In the genomic region with DNA sequence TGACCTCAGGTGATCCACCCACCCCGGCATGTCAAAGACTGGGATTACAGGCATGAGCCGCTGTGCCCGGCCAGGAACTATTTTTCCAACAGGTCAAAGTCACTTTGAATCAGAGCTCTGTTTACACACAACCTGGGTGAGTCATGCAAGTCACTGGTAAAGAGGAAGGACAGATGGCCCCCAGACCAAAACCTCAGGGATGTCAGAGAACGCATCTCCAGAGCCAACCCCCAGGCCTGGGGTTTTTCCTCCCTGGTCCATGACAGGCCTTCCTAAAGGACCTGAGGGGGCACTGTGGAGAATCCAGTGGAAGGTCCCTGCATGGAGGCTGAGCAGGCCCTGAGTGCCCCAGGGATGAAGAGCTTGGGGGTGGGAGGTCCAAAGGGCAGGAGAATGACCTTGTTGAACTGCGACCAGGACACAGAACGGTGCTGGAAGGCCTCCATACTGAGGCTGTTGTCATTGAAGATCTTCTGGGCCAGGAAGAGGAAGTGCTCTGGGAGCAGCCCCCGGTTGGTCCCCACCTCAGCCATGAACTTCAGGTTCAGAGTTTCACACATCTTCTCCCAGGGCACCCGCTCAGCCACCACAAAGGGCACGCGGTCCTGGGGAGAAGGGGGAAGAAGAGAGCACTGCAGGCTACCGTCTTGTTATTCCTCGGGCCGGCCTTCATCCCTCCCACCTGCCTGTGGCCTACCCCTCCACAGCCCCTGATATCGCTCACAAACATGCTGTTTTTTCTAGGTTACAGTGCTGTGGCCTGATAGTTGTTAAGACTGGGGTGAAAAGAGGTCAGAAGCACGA, we compare ENCODE assay signal across 9 cellular contexts. TPM values are rescaled to one million over a fixed set of nuclear protein-coding genes. Genes with fewer than 3 reads are reported as not detected.
DNase-seq lines count a peak whose midpoint lies in the region; ATAC-seq, FAIRE-seq and TF ChIP-seq lines count a peak whose summit lies in the region.
"Had no signal": no experiment of that assay in that cellular context is flagged by ENCODE, and none has a peak within 500 bp of the region (broad histone marks: within the 10 kb centered on the region; RNA-seq: fewer than 3 reads in every experiment).

No MANE protein-coding gene starts in this region.

- H3K4me3 ChIP-seq in H1 (ENCODE audit: extremely low read depth in 1 of 4, insufficient read depth in 2 of 4, low read depth in 3 of 4, low read length in 4 of 4) (no peak overlapping the region), psoas muscle (no peak overlapping the region)

- no peaks in the 10 kb centered on the region for H3K23me2 ChIP-seq in H1 (ENCODE audit: low read depth, low read length)

- H2BK12ac ChIP-seq in H1 (ENCODE audit: low read depth, low read length), result no peak overlapping the region

- H3K27me3 ChIP-seq in H1 (replicated peaks in 1 of 4; ENCODE audit: control insufficient read depth in 3 of 4, extremely low read depth in 1 of 4, insufficient read depth in 3 of 4, low read length in 3 of 4) (no peaks in the 10 kb centered on the region), psoas muscle (ENCODE audit: insufficient read depth in 3 of 3, low read length in 2 of 3) (no peaks in the 10 kb centered on the region)

- H3K23ac ChIP-seq in H1 (ENCODE audit: insufficient read length), result no peak overlapping the region

- no peak overlapping the region for H2BK15ac ChIP-seq in H1 (ENCODE audit: low read length)

- no peak overlapping the region for H3K4me2 ChIP-seq in H1 (ENCODE audit: insufficient read depth in 1 of 2, low read depth in 2 of 2, low read length in 2 of 2)

- ATAC-seq in HG03565 (IDR thresholded peaks at IDR 0.05; ENCODE audit: unreplicated experiment) (no peak), psoas muscle (no peak)

- no peaks in the 10 kb centered on the region for H4K20me1 ChIP-seq in H1 (replicated peaks in 1 of 2; ENCODE audit: control insufficient read depth in 1 of 2, insufficient read depth in 2 of 2, low read length in 2 of 2)

- H2AK5ac ChIP-seq in H1 (ENCODE audit: low read depth, low read length), result no peak overlapping the region

- no peak for TF ChIP-seq RAD21 in H1 (IDR thresholded peaks at IDR 0.05 in 1 of 2, conservative IDR thresholded peaks at IDR 0.05 in 1 of 2; ENCODE audit: low read depth in 2 of 2, low read length in 2 of 2)

- H3K4ac ChIP-seq in H1 (replicated peaks; ENCODE audit: insufficient read length, low read depth, low read length), result no peak overlapping the region

- H3K36me3 ChIP-seq in H1 (ENCODE audit: control insufficient read depth in 2 of 4, insufficient read depth in 4 of 4, low read length in 3 of 4), result peaks cover 0 to 9% (median 4%) of the 10 kb centered on the region in 4 experiments; a peak in 2 of 8 replicates
- peaks cover 0 to 24% of the 10 kb centered on the region in 2 donors for H3K36me3 ChIP-seq in psoas muscle (ENCODE audit: insufficient read depth in 1 of 2, low read depth in 1 of 2)

- H4K8ac ChIP-seq in H1 (ENCODE audit: extremely low read depth, insufficient read depth, low read length), result no peak overlapping the region

- H2AFZ ChIP-seq in H1 (ENCODE audit: low read length), result no peak overlapping the region

- FAIRE-seq in H1 (lab: Jason Lieb, UNC), result no peak

- DNase-seq in OCI-M1 (lab: John Stamatoyannopoulos, UW), result peak; percentile 85
- no peak for DNase-seq in H1 (ENCODE audit: low read depth in 1 of 2, low spot score in 2 of 2)
- DNase-seq in progenitor cell of endocrine pancreas (ENCODE audit: low spot score, unreplicated experiment), result no peak
- no peak for DNase-seq in NCI-H146 treated with DMSO at 0.1 percent for 48 hours (lab: John Stamatoyannopoulos, UW; ENCODE audit: unreplicated experiment)
- no peak for DNase-seq in cerebellum (ENCODE audit: low spot score)
- no peak for DNase-seq in psoas muscle

- H3K79me1 ChIP-seq in H1 (ENCODE audit: low read depth, low read length), result no peaks in the 10 kb centered on the region

- TF ChIP-seq EP300 in H1 (IDR thresholded peaks at IDR 0.05; ENCODE audit: borderline replicate concordance in 1 of 2, low read depth in 2 of 2, low read length in 2 of 2), result no peak

- no peak overlapping the region for H4K91ac ChIP-seq in H1 (replicated peaks; ENCODE audit: insufficient read length, low read length)

- peaks cover 3% of the 10 kb centered on the region for H3K36me3 Mint-ChIP-seq in progenitor cell of endocrine pancreas (ENCODE audit: insufficient read depth)

- POLR2A ChIA-PET in H1 (lab: Charles Lee; ENCODE audit: partially characterized antibody), result interaction anchor here (13.0 to 16.5 kb wide), 2 partner anchors 6 to 8 kb away, joined by 352 read pairs; partner anchors contain the start of genes NAB2 and STAT6

- TF ChIP-seq CTCF in GM12872 (IDR thresholded peaks at IDR 0.05; ENCODE audit: insufficient read depth, low read depth, low read length) (0 out of 3 replicates have a peak, but pooled peaks have one; percentile 4), H1 (IDR thresholded peaks at IDR 0.05; ENCODE audit: control extremely low read depth in 1 of 3, insufficient read depth in 1 of 3, low read depth in 1 of 3, low read length in 3 of 3) (no peak), progenitor cell of endocrine pancreas (IDR thresholded peaks at IDR 0.05; ENCODE audit: unreplicated experiment) (no peak), psoas muscle (IDR thresholded peaks at IDR 0.05) (no peak)

- H3K4me3 Mint-ChIP-seq in progenitor cell of endocrine pancreas (ENCODE audit: low read depth), result no peak overlapping the region

- no peak overlapping the region for H3K14ac ChIP-seq in H1 (ENCODE audit: insufficient read length)

- H3K4me1 ChIP-seq in H1 (replicated peaks in 1 of 4; ENCODE audit: control insufficient read depth in 3 of 4, insufficient read depth in 4 of 4, low read length in 3 of 4) (no peaks in the 10 kb centered on the region), psoas muscle (no peaks in the 10 kb centered on the region)

- no peaks in the 10 kb centered on the region for H3K79me2 ChIP-seq in H1 (ENCODE audit: control insufficient read depth in 1 of 2, insufficient read depth in 2 of 2, low read length in 2 of 2)

- no peak overlapping the region for H3K9ac ChIP-seq in H1 (replicated peaks in 1 of 4; ENCODE audit: extremely low read depth in 1 of 4, low read depth in 3 of 4, low read length in 3 of 4)

- CTCF ChIA-PET in H1 (lab: Charles Lee; ENCODE audit: partially characterized antibody), result interaction anchor here (0.6 to 15.7 kb wide), 9 partner anchors 9 to 407 kb away, joined by 3 to 325 read pairs (median 4); partner anchors contain the start of genes NAB2 and STAT6

- no peak overlapping the region for H2BK20ac ChIP-seq in H1 (ENCODE audit: low read length)

- no peak overlapping the region for H2BK5ac ChIP-seq in H1 (ENCODE audit: low read depth, low read length)

- no peaks in the 10 kb centered on the region for H3K9me3 Mint-ChIP-seq in progenitor cell of endocrine pancreas (ENCODE audit: low read depth)

- H4K5ac ChIP-seq in H1 (ENCODE audit: insufficient read length, low read depth, low read length), result no peak overlapping the region

- 92% methylated on average over 13 of the region's 15 CpGs; no CpG with 5 or more reads in 1 of the 2 experiments for WGBS in H1 (ENCODE audit: extremely low coverage in 1 of 2, insufficient coverage in 1 of 2, insufficient read length in 1 of 2, insufficient replicate concordance in 2 of 2, low coverage in 1 of 2, low lambda C conversion rate in 2 of 2, missing lambda C conversion rate in 1 of 2), 2 experiments
- 78 to 84% (median 79%) methylated on average over 15 of the region's 15 CpGs for WGBS in psoas muscle, 3 donors

- H3K9me3 ChIP-seq in H1 (ENCODE audit: insufficient read depth in 2 of 2, low read depth in 1 of 2, low read length in 1 of 2) (no peaks in the 10 kb centered on the region), psoas muscle (no peaks in the 10 kb centered on the region)

- no peak for TF ChIP-seq POLR2A in H1 (IDR thresholded peaks at IDR 0.05; ENCODE audit: control extremely low read depth in 1 of 2, low read depth in 2 of 2, low read length in 2 of 2)

- no peak overlapping the region for H3K18ac ChIP-seq in H1 (ENCODE audit: extremely low read depth, low read length)

- no peak overlapping the region for H3K56ac ChIP-seq in H1 (replicated peaks; ENCODE audit: insufficient read length, low read depth, low read length)

- H3K27me3 Mint-ChIP-seq in progenitor cell of endocrine pancreas, result no peaks in the 10 kb centered on the region

- intact Hi-C loops in psoas muscle (cut with DNase I), result no loop called here

- H2BK120ac ChIP-seq in H1 (replicated peaks; ENCODE audit: low read depth, low read length), result no peak overlapping the region

- no peaks in the 10 kb centered on the region for H3K4me1 Mint-ChIP-seq in progenitor cell of endocrine pancreas (ENCODE audit: low read depth)

- H3K27ac Mint-ChIP-seq in progenitor cell of endocrine pancreas, result peak overlapping the region; percentile 56

- peak overlapping the region; percentile 19; the same call in 1 of the 2 replicates for H3K27ac ChIP-seq in H1 (ENCODE audit: low read depth, low read length)
- no peak overlapping the region for H3K27ac ChIP-seq in psoas muscle

RNA-seq across cellular contexts. Expression of gene STAT6, which starts 9.1 kb away (rescaled TPM):
- total RNA-seq in H1 (2021; fragmentation: NEBNext Ultra II Directional; extraction: Animal tissue kit (Norgen Biotek cat#: 25700)), result 26.8 and 32.9 TPM in 2 replicates
- 38.7 and 52.2 TPM in 2 replicates for polyA plus RNA-seq in H1 (2011; rRNA removed)
- polyA plus RNA-seq in H1 (2011; cell fraction: cytosol; rRNA removed), result 42.9 TPM
- 104 TPM for polyA plus RNA-seq in H1 (2011; cell fraction: nucleus; rRNA removed)
- 32.8 to 37.0 TPM (median 34.7 TPM) in 4 replicates for polyA plus RNA-seq in H1 (2012, experiment 1 of 2)
- 21.8 TPM for polyA plus RNA-seq in H1 (2012, experiment 2 of 2)
- 26.6 TPM for polyA plus RNA-seq in H1 (2013, experiment 1 of 2)
- 28.7 TPM for polyA plus RNA-seq in H1 (2013, experiment 2 of 2)
- 32.3 and 34.6 TPM in 2 replicates for polyA minus RNA-seq in H1 (2011; rRNA and poly(A)+ RNA removed)
- 11.3 TPM for polyA minus RNA-seq in H1 (2011; cell fraction: cytosol; rRNA and poly(A)+ RNA removed)
- 30.5 TPM for polyA minus RNA-seq in H1 (2011; cell fraction: nucleus; rRNA and poly(A)+ RNA removed)
- total RNA-seq in progenitor cell of endocrine pancreas, result 130 and 136 TPM in 2 replicates
- 7.6 TPM for total RNA-seq in cerebellum
- total RNA-seq in psoas muscle, result 10 to 100 TPM; 14.1 to 27.7 (median 18.2) TPM
- 10 to 100 TPM; 10.4 to 11.6 (median 11.3) TPM for polyA plus RNA-seq in psoas muscle

RNA-seq across cellular contexts. Expression of gene NAB2, which starts 13.2 kb away (rescaled TPM):
- 20.6 and 20.9 TPM in 2 replicates for total RNA-seq in H1 (2021; fragmentation: NEBNext Ultra II Directional; extraction: Animal tissue kit (Norgen Biotek cat#: 25700))
- polyA plus RNA-seq in H1 (2011; rRNA removed), result 23.5 and 30.8 TPM in 2 replicates
- polyA plus RNA-seq in H1 (2011; cell fraction: cytosol; rRNA removed), result 23.9 TPM
- polyA plus RNA-seq in H1 (2011; cell fraction: nucleus; rRNA removed), result 31.8 TPM
- polyA plus RNA-seq in H1 (2012, experiment 1 of 2), result 18.8 to 24.4 TPM (median 22.7 TPM) in 4 replicates
- polyA plus RNA-seq in H1 (2012, experiment 2 of 2), result 22.8 TPM
- polyA plus RNA-seq in H1 (2013, experiment 1 of 2), result 12.4 TPM
- 11.5 TPM for polyA plus RNA-seq in H1 (2013, experiment 2 of 2)
- polyA minus RNA-seq in H1 (2011; rRNA and poly(A)+ RNA removed), result 12.2 and 22.2 TPM in 2 replicates
- 17.3 TPM for polyA minus RNA-seq in H1 (2011; cell fraction: cytosol; rRNA and poly(A)+ RNA removed)
- 13.8 TPM for polyA minus RNA-seq in H1 (2011; cell fraction: nucleus; rRNA and poly(A)+ RNA removed)
- total RNA-seq in progenitor cell of endocrine pancreas, result 13.4 and 13.8 TPM in 2 replicates
- 15.2 TPM for total RNA-seq in cerebellum
- 10 to 100 TPM in 2 of 4 donors, 1 to 10 TPM in 2; 7.1 to 28.4 (median 10.8) TPM for total RNA-seq in psoas muscle
- 100 to 1,000 TPM in 1 of 3 donors, 1 to 10 TPM in 2; 5.6 to 114 (median 8.2) TPM for polyA plus RNA-seq in psoas muscle

RNA-seq across cellular contexts. Expression of gene NEMP1, which starts 23.5 kb away (rescaled TPM):
- 41.6 and 43.2 TPM in 2 replicates for total RNA-seq in H1 (2021; fragmentation: NEBNext Ultra II Directional; extraction: Animal tissue kit (Norgen Biotek cat#: 25700))
- polyA plus RNA-seq in H1 (2011; rRNA removed) (21.3 and 30.1 TPM in 2 replicates), psoas muscle (1 to 10 TPM; 1.3 to 3.0 (median 2.7) TPM)
- polyA plus RNA-seq in H1 (2011; cell fraction: cytosol; rRNA removed), result 30.3 TPM
- 32.0 TPM for polyA plus RNA-seq in H1 (2011; cell fraction: nucleus; rRNA removed)
- polyA plus RNA-seq in H1 (2012, experiment 1 of 2), result 16.4 to 26.7 TPM (median 21.6 TPM) in 4 replicates
- 2.0 TPM for polyA plus RNA-seq in H1 (2012, experiment 2 of 2)
- 35.2 TPM for polyA plus RNA-seq in H1 (2013, experiment 1 of 2)
- polyA plus RNA-seq in H1 (2013, experiment 2 of 2), result 38.0 TPM
- polyA minus RNA-seq in H1 (2011; rRNA and poly(A)+ RNA removed), result 36.9 and 49.7 TPM in 2 replicates
- polyA minus RNA-seq in H1 (2011; cell fraction: cytosol; rRNA and poly(A)+ RNA removed), result 15.9 TPM
- polyA minus RNA-seq in H1 (2011; cell fraction: nucleus; rRNA and poly(A)+ RNA removed), result 23.5 TPM
- total RNA-seq in progenitor cell of endocrine pancreas (24.2 and 26.5 TPM in 2 replicates), cerebellum (12.5 TPM), psoas muscle (1 to 10 TPM; 1.5 to 3.2 (median 2.1) TPM)

RNA-seq across cellular contexts. Expression of gene LRP1, which starts 26.2 kb away (rescaled TPM):
- total RNA-seq in H1 (2021; fragmentation: NEBNext Ultra II Directional; extraction: Animal tissue kit (Norgen Biotek cat#: 25700)), result 92.5 and 99.1 TPM in 2 replicates
- 35.3 and 59.0 TPM in 2 replicates for polyA plus RNA-seq in H1 (2011; rRNA removed)
- 32.8 TPM for polyA plus RNA-seq in H1 (2011; cell fraction: cytosol; rRNA removed)
- polyA plus RNA-seq in H1 (2011; cell fraction: nucleus; rRNA removed), result 168 TPM
- 61.6 to 121 TPM (median 97.9 TPM) in 4 replicates for polyA plus RNA-seq in H1 (2012, experiment 1 of 2)
- 64.6 TPM for polyA plus RNA-seq in H1 (2012, experiment 2 of 2)
- 72.6 TPM for polyA plus RNA-seq in H1 (2013, experiment 1 of 2)
- polyA plus RNA-seq in H1 (2013, experiment 2 of 2), result 45.3 TPM
- 137 and 189 TPM in 2 replicates for polyA minus RNA-seq in H1 (2011; rRNA and poly(A)+ RNA removed)
- 104 TPM for polyA minus RNA-seq in H1 (2011; cell fraction: cytosol; rRNA and poly(A)+ RNA removed)
- polyA minus RNA-seq in H1 (2011; cell fraction: nucleus; rRNA and poly(A)+ RNA removed), result 104 TPM
- 93.4 and 95.7 TPM in 2 replicates for total RNA-seq in progenitor cell of endocrine pancreas
- total RNA-seq in cerebellum, result 109 TPM
- total RNA-seq in psoas muscle, result 10 to 100 TPM; 33.1 to 50.6 (median 35.1) TPM
- 10 to 100 TPM; 10.7 to 14.7 (median 14.5) TPM for polyA plus RNA-seq in psoas muscle

RNA-seq across cellular contexts. Expression of gene LRP1-AS, which starts 45.3 kb away (rescaled TPM):
- not detected in 2 replicates for total RNA-seq in H1 (2021; fragmentation: NEBNext Ultra II Directional; extraction: Animal tissue kit (Norgen Biotek cat#: 25700))
- not detected in 2 replicates for polyA plus RNA-seq in H1 (2011; rRNA removed)
- polyA plus RNA-seq in H1 (2011; cell fraction: cytosol; rRNA removed), result not detected
- not detected for polyA plus RNA-seq in H1 (2011; cell fraction: nucleus; rRNA removed)
- polyA plus RNA-seq in H1 (2012, experiment 1 of 2), result not detected in 4 replicates
- polyA plus RNA-seq in H1 (2012, experiment 2 of 2), result not detected
- polyA plus RNA-seq in H1 (2013, experiment 1 of 2), result not detected
- polyA plus RNA-seq in H1 (2013, experiment 2 of 2), result not detected
- not detected in 2 replicates for polyA minus RNA-seq in H1 (2011; rRNA and poly(A)+ RNA removed)
- polyA minus RNA-seq in H1 (2011; cell fraction: cytosol; rRNA and poly(A)+ RNA removed), result not detected
- not detected for polyA minus RNA-seq in H1 (2011; cell fraction: nucleus; rRNA and poly(A)+ RNA removed)
- not detected in 2 replicates for total RNA-seq in progenitor cell of endocrine pancreas
- not detected for total RNA-seq in cerebellum
- not detected for total RNA-seq in psoas muscle
- not detected for polyA plus RNA-seq in psoas muscle
- total RNA-seq: temporal lobe had no signal
